Comparison of ENCODE assay signal across 8 cellular contexts in genomic region chr7:105388373-105389089, GRCh38.
DNase-seq lines count a peak whose midpoint lies in the region; ATAC-seq lines count a peak whose summit lies in the region.

TSS of gene SRPK2 (minus strand) at chr7:105388921.

- H3K9me3 ChIP-seq in mucosa of rectum (ENCODE audit: control insufficient read depth in 2 of 2, low read length in 2 of 2), result no peaks in the 10 kb centered on the region

- peak; percentile 76 for ATAC-seq in GM18867 (IDR thresholded peaks at IDR 0.05; ENCODE audit: unreplicated experiment)
- peak; percentile 66 for ATAC-seq in HG03108 (IDR thresholded peaks at IDR 0.05; ENCODE audit: unreplicated experiment)

- H3K27me3 ChIP-seq in mucosa of rectum (ENCODE audit: control insufficient read depth in 2 of 2, insufficient read depth in 2 of 2, low read length in 2 of 2), result no peaks in the 10 kb centered on the region

- H3K27ac ChIP-seq in mucosa of rectum (ENCODE audit: low read depth in 2 of 2, low read length in 2 of 2), result peak within 1 kb of the TSS; percentile 21 to 56

- peak within 1 kb of the TSS; percentile 60 to 78 for H3K9ac ChIP-seq in mucosa of rectum (ENCODE audit: low read depth in 1 of 2, low read length in 2 of 2)

- DNase-seq in AG20443 (ENCODE audit: low spot score) (peak; percentile 96), NCI-H82 treated with DMSO at 0.1 percent for 48 hours (lab: John Stamatoyannopoulos, UW; ENCODE audit: unreplicated experiment) (peak; percentile 23), activated T-cell treated with anti-CD3 and anti-CD28 coated beads for 1 hour (ENCODE audit: low read depth) (peak; percentile 62), epidermal melanocyte (ENCODE audit: insufficient read length, low spot score) (peak; percentile 85)
- peak; percentile 70 for DNase-seq in stimulated activated CD8-positive, alpha-beta memory T cell treated with anti-CD3 and anti-CD28 coated beads, Interleukin-4, amount 100 ng/mL, for 24 hours (ENCODE audit: low read depth)

- no peaks in the 10 kb centered on the region for H3K36me3 ChIP-seq in mucosa of rectum (ENCODE audit: control insufficient read depth in 2 of 2, insufficient read depth in 2 of 2, low read length in 2 of 2)

- peaks cover 3 to 5% of the 10 kb centered on the region in 2 donors for H3K4me1 ChIP-seq in mucosa of rectum (ENCODE audit: control insufficient read depth in 2 of 2, insufficient read depth in 2 of 2, low read length in 2 of 2)

- H3K4me3 ChIP-seq in mucosa of rectum (ENCODE audit: low read length in 2 of 2), result peak within 1 kb of the TSS; percentile 76 to 81

Comparison
In these comparisons a context has a peak if more than half of its experiments do, and no peak if none do; other contexts are left out.
1. Peak in every context shown above with its lines: DNase-seq, ATAC-seq, H3K4me3 ChIP-seq and H3K27ac ChIP-seq.
2. DNase-seq: peak in every context shown above with its lines; median percentile 96 in AG20443; 85 in epidermal melanocyte; 70 in stimulated activated CD8-positive, alpha-beta memory T cell treated with anti-CD3 and anti-CD28 coated beads, Interleukin-4, amount 100 ng/mL, for 24 hours; 62 in activated T-cell treated with anti-CD3 and anti-CD28 coated beads for 1 hour; 23 in NCI-H82 treated with DMSO at 0.1 percent for 48 hours.